Comparison of ENCODE assay signal across 1 cellular context in the genomic region with DNA sequence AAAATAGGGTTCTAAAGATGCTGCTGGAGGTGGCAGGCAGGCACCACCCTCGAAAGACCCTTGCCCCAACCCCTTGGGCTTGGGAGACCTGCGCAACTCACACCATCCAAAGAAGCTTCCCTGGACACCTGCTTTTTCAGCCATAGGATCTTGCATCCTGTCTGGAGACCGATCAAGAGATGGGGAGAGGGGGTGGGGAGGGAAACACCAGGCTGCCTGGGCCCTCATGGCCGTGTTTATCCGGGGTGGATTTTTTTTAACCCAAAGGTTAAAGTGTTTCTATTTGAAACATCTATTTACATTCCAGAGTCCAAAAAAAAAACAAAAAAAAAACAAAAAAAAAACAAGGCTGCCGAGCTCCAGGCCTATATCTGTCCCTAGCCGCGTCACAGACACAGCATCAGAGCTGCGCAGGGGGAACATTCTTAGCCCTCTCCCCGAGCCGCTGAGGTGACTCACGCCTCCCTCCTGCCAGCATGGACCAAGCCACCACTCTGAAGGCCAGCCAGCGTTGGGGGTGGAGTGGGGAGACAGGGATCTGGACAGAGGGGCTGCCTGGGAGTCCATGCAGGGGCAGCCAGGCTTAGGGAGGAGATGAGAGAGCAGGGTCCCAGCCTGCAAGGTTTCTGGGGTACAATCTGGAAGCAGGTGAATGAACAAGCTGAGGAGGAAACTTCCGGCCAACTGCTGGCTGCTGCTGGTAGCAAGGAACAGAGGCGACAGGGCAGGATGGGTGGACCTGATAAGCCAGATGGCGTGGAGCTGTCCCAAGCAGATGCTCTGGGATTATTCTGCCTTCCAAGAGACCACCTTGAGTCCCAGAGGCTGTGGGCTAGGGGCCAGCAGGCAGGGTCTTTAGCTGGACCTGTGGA.
TF ChIP-seq lines count a peak whose summit lies in the region.

No MANE protein-coding gene starts in this region.

TF ChIP-seq in K562, 482 proteins besides CTCF, POLR2A, EP300 and RAD21 (continued from another document and continues in another):
- TF ChIP-seq, protein P1, sequence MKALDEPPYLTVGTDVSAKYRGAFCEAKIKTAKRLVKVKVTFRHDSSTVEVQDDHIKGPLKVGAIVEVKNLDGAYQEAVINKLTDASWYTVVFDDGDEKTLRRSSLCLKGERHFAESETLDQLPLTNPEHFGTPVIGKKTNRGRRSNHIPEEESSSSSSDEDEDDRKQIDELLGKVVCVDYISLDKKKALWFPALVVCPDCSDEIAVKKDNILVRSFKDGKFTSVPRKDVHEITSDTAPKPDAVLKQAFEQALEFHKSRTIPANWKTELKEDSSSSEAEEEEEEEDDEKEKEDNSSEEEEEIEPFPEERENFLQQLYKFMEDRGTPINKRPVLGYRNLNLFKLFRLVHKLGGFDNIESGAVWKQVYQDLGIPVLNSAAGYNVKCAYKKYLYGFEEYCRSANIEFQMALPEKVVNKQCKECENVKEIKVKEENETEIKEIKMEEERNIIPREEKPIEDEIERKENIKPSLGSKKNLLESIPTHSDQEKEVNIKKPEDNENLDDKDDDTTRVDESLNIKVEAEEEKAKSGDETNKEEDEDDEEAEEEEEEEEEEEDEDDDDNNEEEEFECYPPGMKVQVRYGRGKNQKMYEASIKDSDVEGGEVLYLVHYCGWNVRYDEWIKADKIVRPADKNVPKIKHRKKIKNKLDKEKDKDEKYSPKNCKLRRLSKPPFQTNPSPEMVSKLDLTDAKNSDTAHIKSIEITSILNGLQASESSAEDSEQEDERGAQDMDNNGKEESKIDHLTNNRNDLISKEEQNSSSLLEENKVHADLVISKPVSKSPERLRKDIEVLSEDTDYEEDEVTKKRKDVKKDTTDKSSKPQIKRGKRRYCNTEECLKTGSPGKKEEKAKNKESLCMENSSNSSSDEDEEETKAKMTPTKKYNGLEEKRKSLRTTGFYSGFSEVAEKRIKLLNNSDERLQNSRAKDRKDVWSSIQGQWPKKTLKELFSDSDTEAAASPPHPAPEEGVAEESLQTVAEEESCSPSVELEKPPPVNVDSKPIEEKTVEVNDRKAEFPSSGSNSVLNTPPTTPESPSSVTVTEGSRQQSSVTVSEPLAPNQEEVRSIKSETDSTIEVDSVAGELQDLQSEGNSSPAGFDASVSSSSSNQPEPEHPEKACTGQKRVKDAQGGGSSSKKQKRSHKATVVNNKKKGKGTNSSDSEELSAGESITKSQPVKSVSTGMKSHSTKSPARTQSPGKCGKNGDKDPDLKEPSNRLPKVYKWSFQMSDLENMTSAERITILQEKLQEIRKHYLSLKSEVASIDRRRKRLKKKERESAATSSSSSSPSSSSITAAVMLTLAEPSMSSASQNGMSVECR (CRISPR knock-in tag; IDR thresholded peaks at IDR 0.05): 0 out of 2 replicates have a peak, but pooled peaks have one; percentile 44
- TF ChIP-seq NFIC (IDR thresholded peaks at IDR 0.05) (peak; percentile 28), MEIS2 (IDR thresholded peaks at IDR 0.05; ENCODE audit: partially characterized antibody) (peak; percentile 2), XRCC3 (IDR thresholded peaks at IDR 0.05) (no peak), OTX1 (CRISPR knock-in tag; IDR thresholded peaks at IDR 0.05) (no peak), MNT (conservative IDR thresholded peaks at IDR 0.05) (peak in 1 of 2 experiments; percentile 42; a peak in 1 of 4 replicates), FOS (IDR thresholded peaks at IDR 0.05; ENCODE audit: extremely low read depth, insufficient read length) (no peak), CBX1 (IDR thresholded peaks at IDR 0.05; ENCODE audit: low read depth) (no peak), HDAC2 (IDR thresholded peaks at IDR 0.05) (0 out of 2 replicates have a peak, but pooled peaks have one; percentile 16), CREB5 (CRISPR knock-in tag; IDR thresholded peaks at IDR 0.05) (no peak), ZNF224 (CRISPR knock-in tag; IDR thresholded peaks at IDR 0.05) (no peak), TFAP4 (CRISPR knock-in tag; IDR thresholded peaks at IDR 0.05; ENCODE audit: borderline replicate concordance) (peak; percentile 37; the same call in 1 of the 2 replicates), NRF1 (conservative IDR thresholded peaks at IDR 0.05 in 1 of 2, IDR thresholded peaks at IDR 0.05 in 1 of 2) (peak; percentile 90 to 91), RHOXF2B (CRISPR knock-in tag; conservative IDR thresholded peaks at IDR 0.05) (no peak), BCOR (IDR thresholded peaks at IDR 0.05) (0 out of 2 replicates have a peak, but pooled peaks have one; percentile 18), DPF2 (IDR thresholded peaks at IDR 0.05) (peak; percentile 56; the same call in 1 of the 2 replicates), CREB1 (IDR thresholded peaks at IDR 0.05) (peak; percentile 68; the same call in 1 of the 2 replicates), CREB1 (CRISPR knock-in tag; IDR thresholded peaks at IDR 0.05) (peak; percentile 40; the same call in 1 of the 2 replicates), SIX5 (IDR thresholded peaks at IDR 0.05; ENCODE audit: borderline replicate concordance in 1 of 2, insufficient read depth in 1 of 2, low read depth in 1 of 2, low read length in 2 of 2) (no peak), SRSF9 (IDR thresholded peaks at IDR 0.05; ENCODE audit: borderline replicate concordance, low read depth, low read length) (no peak), JUND (IDR thresholded peaks at IDR 0.05; ENCODE audit: borderline replicate concordance, low read depth, low read length) (peak; percentile 82), JUND (tag; IDR thresholded peaks at IDR 0.05; ENCODE audit: borderline replicate concordance, low read depth, low read length) (peak; percentile 39; the same call in 1 of the 3 replicates), JUNB (CRISPR knock-in tag; conservative IDR thresholded peaks at IDR 0.05) (no peak), ATF3 (IDR thresholded peaks at IDR 0.05) (peak; percentile 78), ATF3 (CRISPR knock-in tag; conservative IDR thresholded peaks at IDR 0.05) (no peak), NR2F6 (CRISPR knock-in tag; IDR thresholded peaks at IDR 0.05) (no peak), TAL1 (IDR thresholded peaks at IDR 0.05) (peak; percentile 20; the same call in 1 of the 2 replicates), ZNF133 (CRISPR knock-in tag; IDR thresholded peaks at IDR 0.05) (no peak), ARID3A (IDR thresholded peaks at IDR 0.05; ENCODE audit: borderline replicate concordance, low read depth, low read length) (no peak), GATA2 (CRISPR knock-in tag; IDR thresholded peaks at IDR 0.05) (peak; percentile 23; the same call in 1 of the 2 replicates), ZNF384 (IDR thresholded peaks at IDR 0.05; ENCODE audit: low read depth, low read length) (peak; percentile 68), ZBTB7A (IDR thresholded peaks at IDR 0.05; ENCODE audit: borderline replicate concordance, control insufficient read depth, low read depth, low read length) (peak; percentile 15; the same call in 1 of the 2 replicates), CEBPG (CRISPR knock-in tag; IDR thresholded peaks at IDR 0.05) (0 out of 2 replicates have a peak, but pooled peaks have one; percentile 5), CEBPG (tag; conservative IDR thresholded peaks at IDR 0.05 in 1 of 2, IDR thresholded peaks at IDR 0.05 in 1 of 2) (no peak), TBP (optimal IDR thresholded peaks at IDR 0.05; ENCODE audit: low read depth, low read length) (no peak), CREM (IDR thresholded peaks at IDR 0.05; ENCODE audit: low read depth) (peak; percentile 78), ARID1B (IDR thresholded peaks at IDR 0.05) (peak; percentile 60), HMG20B (CRISPR knock-in tag; IDR thresholded peaks at IDR 0.05) (no peak), KHSRP (IDR thresholded peaks at IDR 0.05) (no peak), E2F1 (CRISPR knock-in tag; IDR thresholded peaks at IDR 0.05) (no peak), MYNN (IDR thresholded peaks at IDR 0.05) (0 out of 2 replicates have a peak, but pooled peaks have one; percentile 38), MYNN (CRISPR knock-in tag; IDR thresholded peaks at IDR 0.05) (no peak)
- TF ChIP-seq, protein P2, sequence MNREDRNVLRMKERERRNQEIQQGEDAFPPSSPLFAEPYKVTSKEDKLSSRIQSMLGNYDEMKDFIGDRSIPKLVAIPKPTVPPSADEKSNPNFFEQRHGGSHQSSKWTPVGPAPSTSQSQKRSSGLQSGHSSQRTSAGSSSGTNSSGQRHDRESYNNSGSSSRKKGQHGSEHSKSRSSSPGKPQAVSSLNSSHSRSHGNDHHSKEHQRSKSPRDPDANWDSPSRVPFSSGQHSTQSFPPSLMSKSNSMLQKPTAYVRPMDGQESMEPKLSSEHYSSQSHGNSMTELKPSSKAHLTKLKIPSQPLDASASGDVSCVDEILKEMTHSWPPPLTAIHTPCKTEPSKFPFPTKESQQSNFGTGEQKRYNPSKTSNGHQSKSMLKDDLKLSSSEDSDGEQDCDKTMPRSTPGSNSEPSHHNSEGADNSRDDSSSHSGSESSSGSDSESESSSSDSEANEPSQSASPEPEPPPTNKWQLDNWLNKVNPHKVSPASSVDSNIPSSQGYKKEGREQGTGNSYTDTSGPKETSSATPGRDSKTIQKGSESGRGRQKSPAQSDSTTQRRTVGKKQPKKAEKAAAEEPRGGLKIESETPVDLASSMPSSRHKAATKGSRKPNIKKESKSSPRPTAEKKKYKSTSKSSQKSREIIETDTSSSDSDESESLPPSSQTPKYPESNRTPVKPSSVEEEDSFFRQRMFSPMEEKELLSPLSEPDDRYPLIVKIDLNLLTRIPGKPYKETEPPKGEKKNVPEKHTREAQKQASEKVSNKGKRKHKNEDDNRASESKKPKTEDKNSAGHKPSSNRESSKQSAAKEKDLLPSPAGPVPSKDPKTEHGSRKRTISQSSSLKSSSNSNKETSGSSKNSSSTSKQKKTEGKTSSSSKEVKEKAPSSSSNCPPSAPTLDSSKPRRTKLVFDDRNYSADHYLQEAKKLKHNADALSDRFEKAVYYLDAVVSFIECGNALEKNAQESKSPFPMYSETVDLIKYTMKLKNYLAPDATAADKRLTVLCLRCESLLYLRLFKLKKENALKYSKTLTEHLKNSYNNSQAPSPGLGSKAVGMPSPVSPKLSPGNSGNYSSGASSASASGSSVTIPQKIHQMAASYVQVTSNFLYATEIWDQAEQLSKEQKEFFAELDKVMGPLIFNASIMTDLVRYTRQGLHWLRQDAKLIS (CRISPR knock-in tag; IDR thresholded peaks at IDR 0.05): no peak
